19 cellular contexts compared by ENCODE assay signal in the genomic region with DNA sequence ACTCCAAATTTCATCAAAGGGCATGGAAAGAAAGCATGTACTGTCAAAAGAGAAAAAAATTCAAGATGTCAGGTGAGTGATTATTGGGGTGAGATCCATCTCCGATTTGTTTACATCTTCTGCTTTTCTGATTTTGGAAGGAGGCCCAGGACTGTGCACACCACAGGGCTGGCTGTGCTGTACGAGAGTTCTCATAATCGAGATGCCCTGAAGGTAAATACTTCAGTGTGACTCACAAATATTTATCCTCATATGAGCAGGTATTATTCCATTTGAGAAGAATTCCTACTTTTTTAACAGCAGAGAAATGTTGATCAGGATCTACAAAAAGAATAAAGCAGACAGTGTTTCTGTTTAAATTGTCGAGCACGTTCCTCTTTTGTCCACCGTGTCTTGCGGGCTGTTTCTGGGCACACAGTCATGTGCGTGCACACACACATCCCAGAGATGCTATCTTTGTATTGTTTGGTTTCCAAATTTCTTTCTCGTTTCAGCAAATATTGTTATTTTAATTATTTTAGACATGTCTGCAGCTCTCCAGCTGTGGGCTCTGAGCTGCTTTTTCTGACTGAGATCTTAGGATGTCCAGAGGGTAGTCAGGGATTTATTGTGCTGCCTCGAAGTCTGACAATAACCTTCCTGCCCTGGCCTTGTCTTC.
A peak's percentile ranks its signal among the peaks of the same experiment; 100 is the strongest.
DNase-seq lines count a peak whose midpoint lies in the region; ATAC-seq and TF ChIP-seq lines count a peak whose summit lies in the region.
"Had no signal": no experiment of that assay in that cellular context is flagged by ENCODE, and none has a peak within 500 bp of the region (broad histone marks: within the 10 kb centered on the region; RNA-seq: fewer than 3 reads in every experiment).

No MANE protein-coding gene starts in this region.

- H3K4me3 ChIP-seq in SK-N-MC, result peak overlapping the region; percentile 40
- H3K4me3 ChIP-seq in stomach smooth muscle (ENCODE audit: low read length in 2 of 2), result no peak overlapping the region

- peaks cover 11% of the 10 kb centered on the region for H3K4me1 ChIP-seq in foreskin keratinocyte
- H3K4me1 ChIP-seq in stomach smooth muscle (ENCODE audit: control insufficient read depth, insufficient read depth, low read length), result peaks cover 23% of the 10 kb centered on the region

- no peak for TF ChIP-seq CTCF in foreskin keratinocyte (conservative IDR thresholded peaks at IDR 0.05)

- peak overlapping the region; percentile 6 for H3K9ac ChIP-seq in SK-N-MC (ENCODE audit: insufficient read length)
- peak overlapping the region in 1 of 2 donors; percentile 34 for H3K9ac ChIP-seq in stomach smooth muscle (ENCODE audit: low read length in 2 of 2)

- DNase-seq in DMS53 (lab: John Stamatoyannopoulos, UW) (peak; percentile 60), DMS53 treated with DMSO at 0.1 percent for 48 hours (lab: John Stamatoyannopoulos, UW; ENCODE audit: unreplicated experiment) (no peak), SK-N-MC (ENCODE audit: low read depth, low spot score) (no peak), foreskin keratinocyte (peak; percentile 83 to 91), caudate nucleus (lab: John Stamatoyannopoulos, UW) (no peak)
- DNase-seq in activated T-cell treated with anti-CD3 and anti-CD28 coated beads, Interleukin-2, amount 50 U/mL, for 48 hours, result no peak
- DNase-seq: 8988T; activated CD4-positive, alpha-beta memory T cell treated with anti-CD3 and anti-CD28 coated beads for 36 hours; brain microvascular endothelial cell; COR-L47; H9; head of caudate nucleus; MV-4-11; naive B cell; NCI-H446; stimulated activated naive CD8-positive, alpha-beta T cell treated with anti-CD3 and anti-CD28 coated beads, Interleukin-15, amount 100 ng/mL, for 72 hours; T1000 had no signal

- peak; percentile 99 for ATAC-seq in foreskin keratinocyte
- no peak for ATAC-seq in HG03565 (IDR thresholded peaks at IDR 0.05; ENCODE audit: unreplicated experiment)
- ATAC-seq: stimulated activated naive CD8-positive, alpha-beta T cell treated with anti-CD3 and anti-CD28 coated beads, Interleukin-15, amount 100 ng/mL, for 72 hours had no signal

- peaks cover 28% of the 10 kb centered on the region for H3K36me3 ChIP-seq in SK-N-MC (ENCODE audit: insufficient read depth, low read length)
- H3K36me3 ChIP-seq in stomach smooth muscle (ENCODE audit: control insufficient read depth in 2 of 2, insufficient read depth in 2 of 2, low read length in 2 of 2), result peaks cover 37 to 40% of the 10 kb centered on the region in 2 donors

- H3K27ac ChIP-seq in SK-N-MC (peak overlapping the region; percentile 76), foreskin keratinocyte (peak overlapping the region; percentile 12), stomach smooth muscle (ENCODE audit: low read length) (peak overlapping the region; percentile 53), caudate nucleus (ENCODE audit: low read depth, low read length) (no peak overlapping the region)
- H3K27ac ChIP-seq: brain microvascular endothelial cell had no signal

- H3K9me3 ChIP-seq in SK-N-MC (ENCODE audit: low read depth, low read length), result no peaks in the 10 kb centered on the region
- no peaks in the 10 kb centered on the region for H3K9me3 ChIP-seq in stomach smooth muscle (ENCODE audit: control insufficient read depth in 2 of 2, low read length in 2 of 2)

- H3K27me3 ChIP-seq in foreskin keratinocyte, result no peaks in the 10 kb centered on the region
- H3K27me3 ChIP-seq in stomach smooth muscle (ENCODE audit: control insufficient read depth in 1 of 2, insufficient read depth in 2 of 2, low read length in 2 of 2), result no peaks in the 10 kb centered on the region
- H3K27me3 ChIP-seq: brain microvascular endothelial cell had no signal

Comparison
In these comparisons a context has a peak if more than half of its experiments do, and no peak if none do; other contexts are left out.
1. DNase-seq: peak in DMS53 (single experiment) and foreskin keratinocyte (2 of 2); none in DMS53 treated with DMSO at 0.1 percent for 48 hours (single experiment), SK-N-MC (single experiment), activated T-cell treated with anti-CD3 and anti-CD28 coated beads, Interleukin-2, amount 50 U/mL, for 48 hours (0 of 2) and caudate nucleus (0 of 61).